ENCODE assay signal across 8 cellular contexts in genomic region chr17:33964344-33964979, GRCh38.
DNase-seq lines count a peak whose midpoint lies in the region; ATAC-seq and TF ChIP-seq lines count a peak whose summit lies in the region.

No MANE protein-coding gene starts in this region.

- peaks cover 44% of the 10 kb centered on the region for H3K4me1 Mint-ChIP-seq in endodermal cell

- no peak overlapping the region for H3K9ac ChIP-seq in endodermal cell (ENCODE audit: extremely low read depth, low read length, poor library complexity, severe bottlenecking)

- TF ChIP-seq CTCF in endodermal cell (conservative IDR thresholded peaks at IDR 0.05) (peak; percentile 75), ascending aorta (IDR thresholded peaks at IDR 0.05) (no peak), testis (IDR thresholded peaks at IDR 0.05) (no peak)

- peaks cover 3% of the 10 kb centered on the region for H3K9me3 ChIP-seq in endodermal cell (ENCODE audit: control insufficient read depth, low read length)
- no peaks in the 10 kb centered on the region for H3K9me3 ChIP-seq in ascending aorta
- H3K9me3 ChIP-seq in testis = no peaks in the 10 kb centered on the region

- no peaks in the 10 kb centered on the region for H3K36me3 ChIP-seq in endodermal cell (ENCODE audit: control insufficient read depth, insufficient read depth, low read length)
- no peaks in the 10 kb centered on the region for H3K36me3 ChIP-seq in ascending aorta
- no peaks in the 10 kb centered on the region for H3K36me3 ChIP-seq in testis (ENCODE audit: low read depth, missing control alignments)

- peaks cover 19% of the 10 kb centered on the region for H3K4me1 ChIP-seq in endodermal cell (ENCODE audit: control insufficient read depth, insufficient read depth, low read length)
- H3K4me1 ChIP-seq in ascending aorta = no peaks in the 10 kb centered on the region
- H3K4me1 ChIP-seq in testis = no peaks in the 10 kb centered on the region

- no peaks in the 10 kb centered on the region for H3K36me3 Mint-ChIP-seq in endodermal cell (ENCODE audit: low read depth)

- no peak overlapping the region for H3K4me3 Mint-ChIP-seq in endodermal cell

- ATAC-seq in GM21619 (IDR thresholded peaks at IDR 0.05; ENCODE audit: unreplicated experiment) = peak; percentile 65

- H3K27ac ChIP-seq in endodermal cell (ENCODE audit: low read depth, low read length) (no peak overlapping the region), ascending aorta (no peak overlapping the region), testis (no peak overlapping the region)

- WGBS in endodermal cell (ENCODE audit: insufficient coverage in 1 of 2, insufficient read length in 1 of 2), 2 experiments = 91% methylated on average over 5 of the region's 5 CpGs; no CpG with 5 or more reads in 1 of the 2 experiments
- 25 to 53% methylated on average over 5 of the region's 5 CpGs for WGBS in testis, 2 donors

- H3K27me3 ChIP-seq in endodermal cell (ENCODE audit: control insufficient read depth, insufficient read depth, low read length, poor library complexity, severe bottlenecking) (no peaks in the 10 kb centered on the region), ascending aorta (no peaks in the 10 kb centered on the region), testis (no peaks in the 10 kb centered on the region)

- in situ Hi-C loops in KBM-7 (cut with MboI; ENCODE audit: low pct_unique_long_range_greater_than_20kb, low sequenced_read_pairs) = no loop called here

- peak; percentile 7 for DNase-seq in NCI-H748 (lab: John Stamatoyannopoulos, UW; ENCODE audit: unreplicated experiment)
- DNase-seq in NCI-H748 treated with DMSO at 0.1 percent for 48 hours (lab: John Stamatoyannopoulos, UW) = no peak
- peak; percentile 30 for DNase-seq in KBM-7
- peak; percentile 75 for DNase-seq in endodermal cell
- no peak for DNase-seq in ascending aorta (ENCODE audit: low spot score in 2 of 2)
- DNase-seq in testis = no peak
- DNase-seq in cardiac septum (ENCODE audit: low spot score) = no peak

- H3K27ac Mint-ChIP-seq in endodermal cell = no peak overlapping the region

- TF ChIP-seq POLR2A in testis (IDR thresholded peaks at IDR 0.05) = no peak

- H3K9me3 Mint-ChIP-seq in endodermal cell = peaks cover 5% of the 10 kb centered on the region

- H3K4me3 ChIP-seq in endodermal cell (ENCODE audit: low read length) (no peak overlapping the region), ascending aorta (no peak overlapping the region), testis (no peak overlapping the region)

- peaks cover 8% of the 10 kb centered on the region for H3K27me3 Mint-ChIP-seq in endodermal cell (ENCODE audit: insufficient read depth)

- intact Hi-C loops in ascending aorta (cut with DNase I) (no loop called here), testis (cut with DNase I; ENCODE audit: low total_unique reads) (no loop called here), cardiac septum (cut with DNase I) (no loop called here)

Comparison
In these comparisons a context has a peak if more than half of its experiments do, and no peak if none do; other contexts are left out.
1. DNase-seq: peak in NCI-H748 (single experiment), KBM-7 (single experiment) and endodermal cell (single experiment); none in NCI-H748 treated with DMSO at 0.1 percent for 48 hours (single experiment), ascending aorta (0 of 2), testis (single experiment) and cardiac septum (single experiment).